2 cellular contexts compared by ENCODE assay signal in the genomic region with DNA sequence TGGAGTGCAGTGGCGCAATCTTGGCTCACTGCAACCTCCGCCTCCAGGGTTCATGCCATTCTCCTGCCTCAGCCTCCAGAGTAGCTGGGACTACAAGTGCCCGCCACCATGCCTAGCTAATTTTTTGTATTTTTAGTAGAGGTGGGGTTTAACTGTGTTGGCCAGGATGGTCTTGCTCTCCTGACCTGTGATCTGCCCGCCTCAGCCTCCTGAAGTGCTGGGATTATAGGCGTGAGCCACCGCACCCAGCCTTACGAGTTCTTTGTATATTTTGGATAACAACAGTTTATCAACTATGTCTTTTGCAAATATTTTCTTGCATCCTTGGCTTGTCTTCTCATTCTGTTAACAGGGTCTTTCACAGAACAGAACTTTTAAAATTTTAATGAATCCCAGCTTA. TPM values are rescaled to one million over a fixed set of nuclear protein-coding genes. Genes with fewer than 3 reads are reported as not detected.
"Had no signal": no experiment of that assay in that cellular context is flagged by ENCODE, and none has a peak within 500 bp of the region (broad histone marks: within the 10 kb centered on the region; RNA-seq: fewer than 3 reads in every experiment).

No MANE protein-coding gene starts in this region.

RNA-seq across cellular contexts. Expression of a gene that starts 43.2 kb away (rescaled TPM):
- total RNA-seq: PC-9, SJCRH30 had no signal
